9 cellular contexts compared by ENCODE assay signal in genomic region chr11:65695459-65696241, GRCh38. TPM values are rescaled to one million over a fixed set of nuclear protein-coding genes. Genes with fewer than 3 reads are reported as not detected.
DNase-seq lines count a peak whose midpoint lies in the region; ATAC-seq and TF ChIP-seq lines count a peak whose summit lies in the region.
"Had no signal": no experiment of that assay in that cellular context is flagged by ENCODE, and none has a peak within 500 bp of the region (broad histone marks: within the 10 kb centered on the region; RNA-seq: fewer than 3 reads in every experiment).

No MANE protein-coding gene starts in this region.

- H3K4me3 ChIP-seq in fibroblast of the aortic adventitia (ENCODE audit: low read depth, low read length) (no peak overlapping the region), ascending aorta (no peak overlapping the region)

- DNase-seq in LoVo (ENCODE audit: low spot score) (peak; percentile 49), NCI-H748 (lab: John Stamatoyannopoulos, UW; ENCODE audit: unreplicated experiment) (peak; percentile 97), fibroblast of the aortic adventitia (ENCODE audit: low read depth) (peak; percentile 32), renal cortical epithelial cell (ENCODE audit: low read depth) (peak; percentile 91), ascending aorta (ENCODE audit: low spot score in 2 of 2) (no peak), NOMO-1 (lab: John Stamatoyannopoulos, UW; ENCODE audit: unreplicated experiment in 2 of 2) (no peak), islet precursor cell (no peak)
- DNase-seq: effector memory CD4-positive, alpha-beta T cell had no signal

- no peaks in the 10 kb centered on the region for H3K27me3 ChIP-seq in ascending aorta

- TF ChIP-seq CTCF in fibroblast of the aortic adventitia (IDR thresholded peaks at IDR 0.05; ENCODE audit: insufficient read depth, low read length) (no peak), ascending aorta (IDR thresholded peaks at IDR 0.05) (no peak)

- H3K4me1 ChIP-seq in ascending aorta: no peaks in the 10 kb centered on the region

- no peaks in the 10 kb centered on the region for H3K9me3 ChIP-seq in ascending aorta

- ATAC-seq in HG02970 (IDR thresholded peaks at IDR 0.05; ENCODE audit: low FRiP score, unreplicated experiment): no peak

- no peaks in the 10 kb centered on the region for H3K36me3 ChIP-seq in ascending aorta

- intact Hi-C loops in ascending aorta (cut with DNase I): no loop called here

- H3K27ac ChIP-seq in ascending aorta: no peak overlapping the region

RNA-seq across cellular contexts. Expression of gene KAT5, which starts 16.4 kb away (rescaled TPM):
- total RNA-seq in fibroblast of the aortic adventitia (ENCODE audit: low replicate concordance) (35.9 and 59.1 TPM in 2 replicates), renal cortical epithelial cell (29.5 and 33.7 TPM in 2 replicates), ascending aorta (31.0 TPM)

RNA-seq across cellular contexts. Expression of gene RNASEH2C, which starts 24.9 kb away (rescaled TPM):
- total RNA-seq in fibroblast of the aortic adventitia (ENCODE audit: low replicate concordance) (44.6 and 49.6 TPM in 2 replicates), renal cortical epithelial cell (17.2 and 21.5 TPM in 2 replicates), ascending aorta (155 TPM)

RNA-seq across cellular contexts. Expression of gene RELA, which starts 32.9 kb away (rescaled TPM):
- 10.2 and 39.5 TPM in 2 replicates for total RNA-seq in fibroblast of the aortic adventitia (ENCODE audit: low replicate concordance)
- total RNA-seq in renal cortical epithelial cell: 15.3 and 23.2 TPM in 2 replicates
- total RNA-seq in ascending aorta: 115 TPM

RNA-seq across cellular contexts. Expression of gene SIPA1, which starts 57.7 kb away (rescaled TPM):
- total RNA-seq in fibroblast of the aortic adventitia (ENCODE audit: low replicate concordance) (7.5 and 21.7 TPM in 2 replicates), renal cortical epithelial cell (16.8 and 29.1 TPM in 2 replicates), ascending aorta (145 TPM)

Comparison
In these comparisons a context has a peak if more than half of its experiments do, and no peak if none do; other contexts are left out.
1. DNase-seq: peak in LoVo (single experiment), NCI-H748 (single experiment), fibroblast of the aortic adventitia (single experiment) and renal cortical epithelial cell (single experiment); none in ascending aorta (0 of 2), NOMO-1 (0 of 2) and islet precursor cell (single experiment).